Comparison of ENCODE assay signal across 15 cellular contexts in the genomic region with DNA sequence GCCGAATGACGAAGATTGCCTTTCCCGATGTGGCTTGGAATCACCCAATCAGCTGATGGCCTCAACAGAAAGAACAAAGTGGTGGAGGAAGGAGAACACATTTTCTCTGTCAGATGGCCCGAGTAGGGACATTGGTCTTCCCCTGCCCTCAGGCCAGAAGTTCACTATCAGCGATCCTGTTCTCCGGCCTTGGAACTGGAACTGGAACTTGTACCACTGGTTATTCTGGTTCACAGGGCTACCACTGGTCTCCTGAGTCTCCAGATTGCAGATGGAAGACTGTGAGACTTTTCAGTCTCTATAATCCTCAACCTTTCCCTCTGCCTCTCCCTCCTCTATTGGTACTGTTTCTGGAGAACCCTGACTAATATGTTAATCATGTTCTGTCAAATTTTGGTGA.
DNase-seq lines count a peak whose midpoint lies in the region; ATAC-seq and TF ChIP-seq lines count a peak whose summit lies in the region.
"Had no signal": no experiment of that assay in that cellular context is flagged by ENCODE, and none has a peak within 500 bp of the region (broad histone marks: within the 10 kb centered on the region; RNA-seq: fewer than 3 reads in every experiment).

No MANE protein-coding gene starts in this region.

- intact Hi-C loops in PC-9 (cut with micrococcal nuclease; ENCODE audit: unreplicated experiment) (loop anchor here (10.0 kb wide), 1 partner anchor 46 kb away; no protein-coding TSS in a partner anchor), prostate gland (cut with DNase I) (no loop called here)

- H3K9me3 Mint-ChIP-seq in activated CD8-positive, alpha-beta T cell treated with anti-CD3 and anti-CD28 coated beads, Interleukin-2, amount 10 ng/mL, durations not matched to agents 7 days and 5 days (ENCODE audit: insufficient read depth) = no peaks in the 10 kb centered on the region

- 0 out of 2 replicates have a peak overlapping the region, but pooled peaks have one; percentile 18 for H3K4me3 ChIP-seq in PC-9
- no peak overlapping the region for H3K4me3 ChIP-seq in prostate gland
- H3K4me3 ChIP-seq in upper lobe of left lung = no peak overlapping the region
- H3K4me3 ChIP-seq: GM12878 had no signal

- TF ChIP-seq POLR2A in prostate gland (IDR thresholded peaks at IDR 0.05) = no peak
- no peak for TF ChIP-seq POLR2A in upper lobe of left lung (IDR thresholded peaks at IDR 0.05)

- TF ChIP-seq EP300 in upper lobe of left lung (IDR thresholded peaks at IDR 0.05) = no peak

- no peak overlapping the region for H3K27ac Mint-ChIP-seq in activated CD8-positive, alpha-beta T cell treated with anti-CD3 and anti-CD28 coated beads, Interleukin-2, amount 10 ng/mL, durations not matched to agents 7 days and 5 days
- H3K27ac Mint-ChIP-seq: B cell; CD4-positive, alpha-beta memory T cell; H9 had no signal

- H3K36me3 ChIP-seq in PC-9 (ENCODE audit: low read depth) = no peaks in the 10 kb centered on the region
- H3K36me3 ChIP-seq in prostate gland = no peaks in the 10 kb centered on the region
- no peaks in the 10 kb centered on the region for H3K36me3 ChIP-seq in upper lobe of left lung

- no peaks in the 10 kb centered on the region for H3K27me3 ChIP-seq in PC-9 (ENCODE audit: insufficient read depth, low read depth)
- no peaks in the 10 kb centered on the region for H3K27me3 ChIP-seq in prostate gland (replicated peaks; ENCODE audit: insufficient read depth)
- no peaks in the 10 kb centered on the region for H3K27me3 ChIP-seq in upper lobe of left lung

- peak overlapping the region; percentile 44 for H3K4me2 ChIP-seq in PC-9

- no peaks in the 10 kb centered on the region for H4K20me1 ChIP-seq in PC-9 (ENCODE audit: insufficient read depth)

- ATAC-seq in activated CD8-positive, alpha-beta T cell treated with anti-CD3 and anti-CD28 coated beads, Interleukin-2, amount 10 ng/mL, durations not matched to agents 7 days and 5 days = no peak
- ATAC-seq in upper lobe of left lung (ENCODE audit: low FRiP score in 2 of 2) = no peak
- ATAC-seq: GM12878, HepG2 had no signal

- H3K79me2 ChIP-seq in PC-9 (ENCODE audit: low read depth) = no peaks in the 10 kb centered on the region

- no peaks in the 10 kb centered on the region for H3K4me1 Mint-ChIP-seq in activated CD8-positive, alpha-beta T cell treated with anti-CD3 and anti-CD28 coated beads, Interleukin-2, amount 10 ng/mL, durations not matched to agents 7 days and 5 days (ENCODE audit: low read depth)
- H3K4me1 Mint-ChIP-seq: H9 had no signal

- H3K36me3 Mint-ChIP-seq in activated CD8-positive, alpha-beta T cell treated with anti-CD3 and anti-CD28 coated beads, Interleukin-2, amount 10 ng/mL, durations not matched to agents 7 days and 5 days (ENCODE audit: low read depth) = no peaks in the 10 kb centered on the region
- H3K36me3 Mint-ChIP-seq: CD4-positive, alpha-beta memory T cell had no signal

- no peaks in the 10 kb centered on the region; the same call in 1 of the 2 replicates for H3F3A ChIP-seq in PC-9 (ENCODE audit: insufficient read depth, low read depth)

- CTCF ChIA-PET in PC-9 (lab: Charles Lee) = no interaction called here
- CTCF ChIA-PET in activated CD8-positive, alpha-beta T cell treated with anti-CD3 and anti-CD28 coated beads, Interleukin-2, amount 10 ng/mL, durations not matched to agents 7 days and 5 days (lab: Charles Lee) = no interaction called here

- H3K9me3 ChIP-seq in PC-9 (ENCODE audit: insufficient read depth, low read depth) = no peaks in the 10 kb centered on the region
- H3K9me3 ChIP-seq in prostate gland = no peaks in the 10 kb centered on the region
- no peaks in the 10 kb centered on the region for H3K9me3 ChIP-seq in upper lobe of left lung

- no peaks in the 10 kb centered on the region for H3K27me3 Mint-ChIP-seq in activated CD8-positive, alpha-beta T cell treated with anti-CD3 and anti-CD28 coated beads, Interleukin-2, amount 10 ng/mL, durations not matched to agents 7 days and 5 days (ENCODE audit: low read depth)
- H3K27me3 Mint-ChIP-seq: B cell; CD4-positive, alpha-beta memory T cell had no signal

- DNase-seq in activated CD8-positive, alpha-beta memory T cell treated with anti-CD3 and anti-CD28 coated beads for 24 hours = peak; percentile 5
- DNase-seq in activated CD8-positive, alpha-beta memory T cell treated with anti-CD3 and anti-CD28 coated beads, Interleukin-2, amount 50 U/mL, for 4 hours = no peak
- peak; percentile 56 for DNase-seq in ELF-1 (ENCODE audit: low read depth, low spot score)
- peak; percentile 68 to 75 for DNase-seq in PC-9
- peak; percentile 44 for DNase-seq in prostate gland (ENCODE audit: low spot score)
- no peak for DNase-seq in activated CD8-positive, alpha-beta T cell treated with anti-CD3 and anti-CD28 coated beads, Interleukin-2, amount 10 ng/mL, durations not matched to agents 7 days and 5 days
- no peak for DNase-seq in NCI-H1105 (lab: John Stamatoyannopoulos, UW)
- DNase-seq in upper lobe of left lung = no peak
- DNase-seq: C1 segment of cervical spinal cord; CD4-positive, alpha-beta memory T cell; GOT3; H9 had no signal

- no TSS peak for BruUV-seq in PC-9 (replicated peaks; lab: Mats Ljungman, UMichigan)

- POLR2A ChIA-PET in PC-9 (lab: Charles Lee; ENCODE audit: unreplicated experiment) = no interaction called here
- POLR2A ChIA-PET in activated CD8-positive, alpha-beta T cell treated with anti-CD3 and anti-CD28 coated beads, Interleukin-2, amount 10 ng/mL, durations not matched to agents 7 days and 5 days (lab: Charles Lee) = no interaction called here

- WGBS in prostate gland = 76% methylated on average over 6 of the region's 6 CpGs
- WGBS in upper lobe of left lung, 2 donors = 83 to 90% methylated on average over 6 of the region's 6 CpGs

- H3K4me3 Mint-ChIP-seq in activated CD8-positive, alpha-beta T cell treated with anti-CD3 and anti-CD28 coated beads, Interleukin-2, amount 10 ng/mL, durations not matched to agents 7 days and 5 days = no peak overlapping the region
- H3K4me3 Mint-ChIP-seq: B cell; CD4-positive, alpha-beta memory T cell; H9 had no signal

- TF ChIP-seq CTCF in PC-9 (conservative IDR thresholded peaks at IDR 0.05) = no peak
- TF ChIP-seq CTCF in prostate gland (IDR thresholded peaks at IDR 0.05) = no peak
- TF ChIP-seq CTCF in upper lobe of left lung (IDR thresholded peaks at IDR 0.05) = no peak

- no peak overlapping the region for H2AFZ ChIP-seq in PC-9

- H3K27ac ChIP-seq in PC-9 (no peak overlapping the region), prostate gland (no peak overlapping the region), upper lobe of left lung (no peak overlapping the region)

- H3K4me1 ChIP-seq in PC-9 (replicated peaks; ENCODE audit: insufficient read depth) = peaks cover 14% of the 10 kb centered on the region; the same call in 1 of the 2 replicates
- H3K4me1 ChIP-seq in prostate gland (replicated peaks) = no peaks in the 10 kb centered on the region
- peaks cover 0 to 3% (median 0%) of the 10 kb centered on the region in 4 donors for H3K4me1 ChIP-seq in upper lobe of left lung

- H3K9me2 ChIP-seq in PC-9 (ENCODE audit: insufficient read depth) = no peaks in the 10 kb centered on the region

Comparison
In these comparisons a context has a peak if more than half of its experiments do, and no peak if none do; other contexts are left out.
1. DNase-seq: peak in activated CD8-positive, alpha-beta memory T cell treated with anti-CD3 and anti-CD28 coated beads for 24 hours (single experiment), ELF-1 (single experiment), PC-9 (2 of 2) and prostate gland (single experiment); none in activated CD8-positive, alpha-beta memory T cell treated with anti-CD3 and anti-CD28 coated beads, Interleukin-2, amount 50 U/mL, for 4 hours (single experiment), activated CD8-positive, alpha-beta T cell treated with anti-CD3 and anti-CD28 coated beads, Interleukin-2, amount 10 ng/mL, durations not matched to agents 7 days and 5 days (single experiment), NCI-H1105 (single experiment) and upper lobe of left lung (0 of 2).